ENCODE assay signal across 23 cellular contexts in genomic region chr12:6033546-6033945, GRCh38.
A peak's percentile ranks its signal among the peaks of the same experiment; 100 is the strongest.
DNase-seq lines count a peak whose midpoint lies in the region; ATAC-seq and TF ChIP-seq lines count a peak whose summit lies in the region.
"Had no signal": no experiment of that assay in that cellular context is flagged by ENCODE, and none has a peak within 500 bp of the region (broad histone marks: within the 10 kb centered on the region; RNA-seq: fewer than 3 reads in every experiment).

No MANE protein-coding gene starts in this region.

- peaks cover 21% of the 10 kb centered on the region for H3K36me3 Mint-ChIP-seq in endothelial cell (ENCODE audit: low read depth, unreplicated experiment)
- H3K36me3 Mint-ChIP-seq: CD8-positive, alpha-beta T cell had no signal

- H3K9me3 ChIP-seq in osteoblast (ENCODE audit: low read depth, low read length) = no peaks in the 10 kb centered on the region
- H3K9me3 ChIP-seq: Peyer's patch had no signal

- no peak for ATAC-seq in left ventricle myocardium superior
- no peak for ATAC-seq in GM19467 (IDR thresholded peaks at IDR 0.05; ENCODE audit: unreplicated experiment)
- ATAC-seq: CD8-positive, alpha-beta T cell; HCT116 had no signal

- peaks cover 6% of the 10 kb centered on the region for H3K27me3 Mint-ChIP-seq in endothelial cell (ENCODE audit: unreplicated experiment)

- no peaks in the 10 kb centered on the region for H3K9me3 Mint-ChIP-seq in endothelial cell (ENCODE audit: unreplicated experiment)
- H3K9me3 Mint-ChIP-seq: CD8-positive, alpha-beta T cell had no signal

- no peak overlapping the region for H3K4me2 ChIP-seq in osteoblast (ENCODE audit: insufficient read depth, low read length)
- H3K4me2 ChIP-seq: KMS-11 had no signal

- peaks cover 5% of the 10 kb centered on the region for H3K4me1 Mint-ChIP-seq in endothelial cell (ENCODE audit: unreplicated experiment)

- peak overlapping the region; percentile 21 for H3K4me3 Mint-ChIP-seq in endothelial cell (ENCODE audit: unreplicated experiment)
- H3K4me3 Mint-ChIP-seq: CD8-positive, alpha-beta T cell had no signal

- no peaks in the 10 kb centered on the region for H3K79me2 ChIP-seq in osteoblast (ENCODE audit: insufficient read depth, low read length)

- H3K27me3 ChIP-seq in osteoblast (ENCODE audit: insufficient read depth, low read length) = no peaks in the 10 kb centered on the region
- H3K27me3 ChIP-seq: Peyer's patch had no signal

- H3K36me3 ChIP-seq in osteoblast (ENCODE audit: insufficient read depth, low read length) = no peaks in the 10 kb centered on the region
- H3K36me3 ChIP-seq: Peyer's patch had no signal

- intact Hi-C loops in cardiac septum (cut with DNase I) = no loop called here
- intact Hi-C loops in left ventricle myocardium superior (cut with micrococcal nuclease) = no loop called here

- H3K4me1 ChIP-seq in osteoblast (ENCODE audit: insufficient read depth, low read length) = no peaks in the 10 kb centered on the region
- H3K4me1 ChIP-seq: Peyer's patch had no signal

- no peak overlapping the region for H3K27ac Mint-ChIP-seq in endothelial cell (ENCODE audit: unreplicated experiment)
- H3K27ac Mint-ChIP-seq: CD8-positive, alpha-beta T cell had no signal

- TF ChIP-seq CTCF in endothelial cell (IDR thresholded peaks at IDR 0.05; ENCODE audit: unreplicated experiment) = no peak
- TF ChIP-seq CTCF in osteoblast (IDR thresholded peaks at IDR 0.05; ENCODE audit: extremely low read depth, low read depth, low read length) = no peak

- H2AFZ ChIP-seq in osteoblast (ENCODE audit: low read length) = no peak overlapping the region

- peak; percentile 70 for DNase-seq in cardiac septum (ENCODE audit: low spot score)
- DNase-seq in left ventricle myocardium superior = no peak
- DNase-seq in endothelial cell (ENCODE audit: low spot score) = no peak
- peak; percentile 21 for DNase-seq in osteoblast (ENCODE audit: insufficient read length, low spot score, missing footprints)
- no peak for DNase-seq in NOMO-1 treated with DMSO at 0.1 percent for 48 hours (lab: John Stamatoyannopoulos, UW; ENCODE audit: unreplicated experiment)
- DNase-seq in NCI-H1930 (lab: John Stamatoyannopoulos, UW) = no peak
- DNase-seq in NCI-H2227 treated with DMSO at 0.1 percent for 48 hours (lab: John Stamatoyannopoulos, UW) = no peak
- DNase-seq: AML-193; C1 segment of cervical spinal cord; CD8-positive, alpha-beta T cell; DND-41; GOT3; NCI-H1092 treated with DMSO at 0.1 percent for 48 hours; NCI-H1436 treated with DMSO at 0.1 percent for 48 hours; NCI-H2029; NCI-H226; NCI-H510A treated with DMSO at 0.1 percent for 48 hours; NCI-H774; NK-92 treated with Interleukin-12 subunit alpha and Interleukin-12 subunit beta, amount 100 ng/mL, for 24 hours; Peyer's patch had no signal

- no peak overlapping the region for H3K4me3 ChIP-seq in osteoblast (ENCODE audit: insufficient read depth, low read length)
- H3K4me3 ChIP-seq: Peyer's patch had no signal

- H4K20me1 ChIP-seq in osteoblast (ENCODE audit: insufficient read depth, low read length) = no peaks in the 10 kb centered on the region

- H3K27ac ChIP-seq in osteoblast (ENCODE audit: low read depth, low read length) = no peak overlapping the region
- H3K27ac ChIP-seq: KMS-11, Peyer's patch had no signal

Comparison
In these comparisons a context has a peak if more than half of its experiments do, and no peak if none do; other contexts are left out.
1. DNase-seq: peak in cardiac septum (single experiment) and osteoblast (single experiment); none in left ventricle myocardium superior (single experiment), endothelial cell (single experiment), NOMO-1 treated with DMSO at 0.1 percent for 48 hours (single experiment), NCI-H1930 (0 of 2) and NCI-H2227 treated with DMSO at 0.1 percent for 48 hours (single experiment).